In genomic region chr22:44697423-44698179, GRCh38 we compare ENCODE assay signal across 8 cellular contexts. TPM values are rescaled to one million over a fixed set of nuclear protein-coding genes. Genes with fewer than 3 reads are reported as not detected.
DNase-seq lines count a peak whose midpoint lies in the region; ATAC-seq, FAIRE-seq and TF ChIP-seq lines count a peak whose summit lies in the region.

No MANE protein-coding gene starts in this region.

- H2AFZ ChIP-seq in Loucy (ENCODE audit: low read length) (no peak overlapping the region), keratinocyte (ENCODE audit: control insufficient read depth, low read length) (no peak overlapping the region)

- H3K27me3 ChIP-seq in Loucy (ENCODE audit: insufficient read depth, low read length, poor library complexity, severe bottlenecking) (no peaks in the 10 kb centered on the region), WERI-Rb-1 (ENCODE audit: insufficient read depth, low read depth, severe bottlenecking) (no peaks in the 10 kb centered on the region), keratinocyte (ENCODE audit: control insufficient read depth, extremely low read depth, insufficient read depth, low read length) (no peaks in the 10 kb centered on the region)

- H3K9me1 ChIP-seq in keratinocyte (ENCODE audit: control insufficient read depth, extremely low read depth, insufficient read depth, low read length), result no peaks in the 10 kb centered on the region

- peak; percentile 87 for TF ChIP-seq CTCF in Loucy (conservative IDR thresholded peaks at IDR 0.05; ENCODE audit: low read length)
- TF ChIP-seq CTCF in WERI-Rb-1 (IDR thresholded peaks at IDR 0.05; ENCODE audit: low read depth, low read length), result peak; percentile 98
- TF ChIP-seq CTCF in brain (conservative IDR thresholded peaks at IDR 0.05), result peak; percentile 91 to 94
- peak; percentile 94 to 99 (median 98) for TF ChIP-seq CTCF in keratinocyte (optimal IDR thresholded peaks at IDR 0.05 in 1 of 3, IDR thresholded peaks at IDR 0.05 in 1 of 3, conservative IDR thresholded peaks at IDR 0.05 in 1 of 3; ENCODE audit: extremely low read depth in 1 of 3, insufficient read depth in 2 of 3, low read length in 3 of 3)

- no peak overlapping the region for H3K9ac ChIP-seq in Loucy (ENCODE audit: low read depth, low read length, poor library complexity, severe bottlenecking)
- H3K9ac ChIP-seq in keratinocyte (ENCODE audit: control insufficient read depth, extremely low read depth, insufficient read depth, low read length), result no peak overlapping the region

- peak overlapping the region in 1 of 5 experiments; percentile 79 for H3K27ac Mint-ChIP-seq in brain

- H3K79me2 ChIP-seq in Loucy (ENCODE audit: insufficient read depth, low read length), result no peaks in the 10 kb centered on the region
- H3K79me2 ChIP-seq in keratinocyte (ENCODE audit: control insufficient read depth, insufficient read depth, low read length), result no peaks in the 10 kb centered on the region

- peaks cover 22% of the 10 kb centered on the region for H3K4me1 Mint-ChIP-seq in brain

- no peaks in the 10 kb centered on the region for H3K36me3 Mint-ChIP-seq in brain

- H3K4me3 ChIP-seq in Loucy (ENCODE audit: low read length, poor library complexity, severe bottlenecking), result no peak overlapping the region
- no peak overlapping the region for H3K4me3 ChIP-seq in WERI-Rb-1 (ENCODE audit: low read depth, low read length)
- H3K4me3 ChIP-seq in keratinocyte (ENCODE audit: control insufficient read depth in 2 of 3, extremely low read depth in 1 of 3, insufficient read depth in 2 of 3, low read depth in 1 of 3, low read length in 3 of 3), result no peak overlapping the region

- peaks cover 7% of the 10 kb centered on the region for H3K27me3 Mint-ChIP-seq in brain

- DNase-seq in GM03348 (ENCODE audit: low spot score), result peak; percentile 92
- peak; percentile 84 for DNase-seq in WERI-Rb-1
- no peak for DNase-seq in keratinocyte (ENCODE audit: low read depth, low spot score)
- DNase-seq in stimulated activated CD4-positive, alpha-beta T cell treated with anti-CD3 and anti-CD28 coated beads, Interleukin-1b, Interleukin-23, amount 100 ng/mL, for 24 hours (ENCODE audit: low read depth in 4 of 4, low spot score in 1 of 4), result peak; percentile 71 to 80 (median 74)

- H3F3A ChIP-seq in Loucy (ENCODE audit: low read depth), result no peaks in the 10 kb centered on the region

- H3K4me3 Mint-ChIP-seq in brain, result no peak overlapping the region

- H3K9me3 ChIP-seq in Loucy (ENCODE audit: insufficient read depth, low read depth, low read length), result no peaks in the 10 kb centered on the region
- no peaks in the 10 kb centered on the region for H3K9me3 ChIP-seq in WERI-Rb-1 (ENCODE audit: severe bottlenecking)
- no peaks in the 10 kb centered on the region for H3K9me3 ChIP-seq in keratinocyte (ENCODE audit: control insufficient read depth, low read depth, low read length)

- dilution Hi-C loops in keratinocyte (cut with MboI; ENCODE audit: extremely low pct_ligation_motif_present, low sequenced_read_pairs), result no loop called here

- H3K4me1 ChIP-seq in Loucy (ENCODE audit: insufficient read depth, low read length, poor library complexity, severe bottlenecking) (peaks cover 5% of the 10 kb centered on the region), keratinocyte (ENCODE audit: control insufficient read depth, extremely low read depth, insufficient read depth, low read length) (no peaks in the 10 kb centered on the region)

- H3K9me2 ChIP-seq in Loucy (replicated peaks; ENCODE audit: low read depth, low read length), result no peaks in the 10 kb centered on the region

- H3K27ac ChIP-seq in WERI-Rb-1 (no peak overlapping the region), keratinocyte (ENCODE audit: control insufficient read depth, insufficient read depth, low read length) (no peak overlapping the region)

- H3K4me2 ChIP-seq in Loucy (ENCODE audit: low read depth, low read length, poor library complexity, severe bottlenecking), result no peak overlapping the region
- no peak overlapping the region for H3K4me2 ChIP-seq in keratinocyte (ENCODE audit: control insufficient read depth, extremely low read depth, insufficient read depth, low read depth, low read length)

- no peaks in the 10 kb centered on the region for H3K36me3 ChIP-seq in Loucy (ENCODE audit: insufficient read depth, low read length)
- no peaks in the 10 kb centered on the region for H3K36me3 ChIP-seq in WERI-Rb-1
- H3K36me3 ChIP-seq in keratinocyte (ENCODE audit: control insufficient read depth in 2 of 2, extremely low read depth in 1 of 2, insufficient read depth in 2 of 2, low read length in 2 of 2), result no peaks in the 10 kb centered on the region

- peaks cover 0 to 2% (median 0%) of the 10 kb centered on the region in 5 experiments for H3K9me3 Mint-ChIP-seq in brain

- no peaks in the 10 kb centered on the region for H4K20me1 ChIP-seq in Loucy (ENCODE audit: insufficient read depth, low read length, poor library complexity, severe bottlenecking)
- peaks cover 3% of the 10 kb centered on the region for H4K20me1 ChIP-seq in keratinocyte (ENCODE audit: control insufficient read depth, extremely low read depth, insufficient read depth, low read length)

- FAIRE-seq in keratinocyte (lab: Jason Lieb, UNC), result no peak

- ATAC-seq in HG03520 (IDR thresholded peaks at IDR 0.05; ENCODE audit: unreplicated experiment) (no peak), HG03095 (IDR thresholded peaks at IDR 0.05; ENCODE audit: unreplicated experiment) (no peak)

RNA-seq across cellular contexts. Expression of gene PRR5, which starts 4.4 kb away (rescaled TPM):
- polyA plus RNA-seq in brain (ENCODE audit: insufficient read depth, low read depth, low replicate concordance), result 6.5 TPM
- polyA plus RNA-seq in keratinocyte, result 9.1 to 15.2 TPM (median 10.9 TPM) in 3 replicates
- 1.8 TPM for polyA plus RNA-seq in keratinocyte (2011; ENCODE audit: low read depth)
- 7.4 and 15.3 TPM in 2 replicates for polyA plus RNA-seq in keratinocyte (2011; cell fraction: cytosol; rRNA removed)
- 10.8 and 14.1 TPM in 2 replicates for polyA plus RNA-seq in keratinocyte (2011; cell fraction: nucleus; rRNA removed)
- 7.5 and 13.3 TPM in 2 replicates for polyA plus RNA-seq in keratinocyte (2012; ENCODE audit: low replicate concordance)
- polyA minus RNA-seq in keratinocyte, result 12.4 to 21.8 TPM (median 17.9 TPM) in 3 replicates
- polyA minus RNA-seq in keratinocyte (2011; cell fraction: cytosol; rRNA and poly(A)+ RNA removed), result 14.4 TPM
- 10.1 and 14.1 TPM in 2 replicates for polyA minus RNA-seq in keratinocyte (2011; cell fraction: nucleus; rRNA and poly(A)+ RNA removed)

RNA-seq across cellular contexts. Expression of gene ARHGAP8, which starts 54.8 kb away (rescaled TPM):
- polyA plus RNA-seq in brain (ENCODE audit: insufficient read depth, low read depth, low replicate concordance) (2.5 TPM), keratinocyte (20.2 to 26.0 TPM (median 21.3 TPM) in 3 replicates)
- 9.9 TPM for polyA plus RNA-seq in keratinocyte (2011; ENCODE audit: low read depth)
- polyA plus RNA-seq in keratinocyte (2011; cell fraction: cytosol; rRNA removed), result 14.4 and 19.2 TPM in 2 replicates
- 55.5 and 78.6 TPM in 2 replicates for polyA plus RNA-seq in keratinocyte (2011; cell fraction: nucleus; rRNA removed)
- polyA plus RNA-seq in keratinocyte (2012; ENCODE audit: low replicate concordance), result 16.2 and 18.5 TPM in 2 replicates
- polyA minus RNA-seq in keratinocyte, result 18.2 to 29.4 TPM (median 19.6 TPM) in 3 replicates
- 11.7 TPM for polyA minus RNA-seq in keratinocyte (2011; cell fraction: cytosol; rRNA and poly(A)+ RNA removed)
- 22.1 and 34.7 TPM in 2 replicates for polyA minus RNA-seq in keratinocyte (2011; cell fraction: nucleus; rRNA and poly(A)+ RNA removed)
